28 cellular contexts compared by ENCODE assay signal in the genomic region with DNA sequence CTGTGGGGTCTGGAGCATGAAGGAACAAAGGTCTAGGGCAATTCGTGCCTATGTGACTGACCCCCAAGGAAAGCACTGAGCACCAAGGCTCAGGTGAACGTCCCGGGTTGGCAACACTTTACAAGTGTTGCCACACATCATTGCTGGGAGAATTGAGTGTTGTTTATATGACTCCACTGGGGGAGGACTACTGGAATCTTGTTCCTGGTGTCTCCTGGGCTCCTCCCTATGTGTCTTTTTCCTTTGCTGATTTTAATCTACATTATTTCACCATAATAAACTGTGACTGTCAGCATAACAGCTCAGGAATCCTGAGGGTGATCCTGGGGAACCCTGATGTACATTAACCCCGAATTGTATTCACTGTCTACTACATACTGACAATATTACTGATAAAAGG.
"Had no signal": no experiment of that assay in that cellular context is flagged by ENCODE, and none has a peak within 500 bp of the region (broad histone marks: within the 10 kb centered on the region; RNA-seq: fewer than 3 reads in every experiment).

No MANE protein-coding gene starts in this region.

- DNase-seq: dermis blood vessel endothelial cell; effector memory CD4-positive, alpha-beta T cell; foreskin fibroblast; gastrocnemius medialis; head of caudate nucleus; kidney; mesendoderm; midbrain; naive thymus-derived CD4-positive, alpha-beta T cell; nephron progenitor cell; occipital lobe; ovary; posterior cingulate gyrus; psoas muscle; right cardiac atrium; sigmoid colon; spleen; stimulated activated CD4-positive, alpha-beta T cell treated with anti-CD3 and anti-CD28 coated beads, Interleukin-4, amount 100 ng/mL, for 4 hours; stimulated activated naive CD8-positive, alpha-beta T cell treated with anti-CD3 and anti-CD28 coated beads, Interleukin-15, Interleukin-2, amounts not matched to agents 100 U/mL and 50 U/mL, for 24 hours; transverse colon; upper lobe of right lung; uterus had no signal

- H3K4me3 ChIP-seq: coronary artery, gastrocnemius medialis, lung, ovary, psoas muscle, sigmoid colon, skin epidermis, spleen, suprapubic skin, transverse colon, upper lobe of right lung, uterus had no signal

- H3K27ac Mint-ChIP-seq: naive thymus-derived CD4-positive, alpha-beta T cell; nephron progenitor cell; stimulated activated memory B cell treated with anti-CD40 and anti-IgM and Interleukin-4, amounts not matched to agents 10 μg/mL and 1 μg/mL and 100 μg/mL, for 72 hours had no signal

- ATAC-seq: gastrocnemius medialis; left lobe of liver; naive thymus-derived CD4-positive, alpha-beta T cell; psoas muscle; right cardiac atrium; stimulated activated memory B cell treated with anti-CD40 and anti-IgM and Interleukin-4, amounts not matched to agents 10 μg/mL and 1 μg/mL and 100 μg/mL, for 72 hours; stimulated activated naive CD8-positive, alpha-beta T cell treated with anti-CD3 and anti-CD28 coated beads, Interleukin-15, Interleukin-2, amounts not matched to agents 100 U/mL and 50 U/mL, for 24 hours; upper lobe of right lung had no signal

- H3K4me3 Mint-ChIP-seq: naive thymus-derived CD4-positive, alpha-beta T cell; nephron progenitor cell; stimulated activated memory B cell treated with anti-CD40 and anti-IgM and Interleukin-4, amounts not matched to agents 10 μg/mL and 1 μg/mL and 100 μg/mL, for 72 hours had no signal

- H3K4me1 Mint-ChIP-seq: naive thymus-derived CD4-positive, alpha-beta T cell; nephron progenitor cell; stimulated activated memory B cell treated with anti-CD40 and anti-IgM and Interleukin-4, amounts not matched to agents 10 μg/mL and 1 μg/mL and 100 μg/mL, for 72 hours had no signal

- H3K4me1 ChIP-seq: gastrocnemius medialis, psoas muscle, sigmoid colon, spleen, suprapubic skin, transverse colon, upper lobe of right lung, uterus had no signal

- H3K27me3 Mint-ChIP-seq: stimulated activated memory B cell treated with anti-CD40 and anti-IgM and Interleukin-4, amounts not matched to agents 10 μg/mL and 1 μg/mL and 100 μg/mL, for 72 hours had no signal

- H3K36me3 Mint-ChIP-seq: naive thymus-derived CD4-positive, alpha-beta T cell; stimulated activated memory B cell treated with anti-CD40 and anti-IgM and Interleukin-4, amounts not matched to agents 10 μg/mL and 1 μg/mL and 100 μg/mL, for 72 hours had no signal

- H3K9me3 Mint-ChIP-seq: nephron progenitor cell; stimulated activated memory B cell treated with anti-CD40 and anti-IgM and Interleukin-4, amounts not matched to agents 10 μg/mL and 1 μg/mL and 100 μg/mL, for 72 hours had no signal

- H3K36me3 ChIP-seq: gastrocnemius medialis, ovary, sigmoid colon, spleen, suprapubic skin, transverse colon, upper lobe of right lung, uterus had no signal

- H3K27ac ChIP-seq: coronary artery, gastrocnemius medialis, ovary, psoas muscle, sigmoid colon, skin epidermis, spleen, suprapubic skin, transverse colon, upper lobe of right lung, uterus had no signal

- H3K27me3 ChIP-seq: gastrocnemius medialis, ovary, sigmoid colon, spleen, suprapubic skin, transverse colon, upper lobe of right lung, uterus had no signal

- H3K9me3 ChIP-seq: gastrocnemius medialis, ovary, psoas muscle, sigmoid colon, spleen, suprapubic skin, transverse colon, upper lobe of right lung, uterus had no signal
